ENCODE assay signal across 17 cellular contexts in the genomic region with DNA sequence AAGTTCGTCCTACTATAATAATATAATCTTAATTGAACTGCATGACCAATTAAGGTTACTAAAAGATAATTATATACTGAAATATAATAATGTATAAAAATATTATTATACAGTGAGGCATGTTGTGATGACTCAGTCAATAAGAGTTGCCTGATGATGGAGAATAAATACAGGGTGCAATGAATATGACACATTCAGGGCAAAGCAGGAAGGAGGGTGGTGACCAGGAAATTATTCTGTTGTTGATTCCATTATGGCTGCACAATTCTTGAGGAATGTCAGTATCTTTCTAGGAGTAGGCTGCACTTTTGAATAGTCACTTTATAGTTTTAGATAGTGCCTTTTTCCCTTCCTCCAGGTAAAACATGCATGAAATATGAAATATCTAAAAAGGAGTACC. TPM values are rescaled to one million over a fixed set of nuclear protein-coding genes. Genes with fewer than 3 reads are reported as not detected.
DNase-seq lines count a peak whose midpoint lies in the region; ATAC-seq and TF ChIP-seq lines count a peak whose summit lies in the region.
"Had no signal": no experiment of that assay in that cellular context is flagged by ENCODE, and none has a peak within 500 bp of the region (broad histone marks: within the 10 kb centered on the region; RNA-seq: fewer than 3 reads in every experiment).

No MANE protein-coding gene starts in this region.

- H3K4me3 Mint-ChIP-seq in osteocyte (ENCODE audit: unreplicated experiment): no peak overlapping the region

- peaks cover 17% of the 10 kb centered on the region for H3K4me1 Mint-ChIP-seq in osteocyte (ENCODE audit: unreplicated experiment)

- H3K4me1 ChIP-seq in gastroesophageal sphincter: no peaks in the 10 kb centered on the region
- H3K4me1 ChIP-seq: Caco-2 had no signal

- H3K36me3 Mint-ChIP-seq in osteocyte (ENCODE audit: unreplicated experiment): no peaks in the 10 kb centered on the region

- DNase-seq in HCEC 1CT: peak; percentile 54
- peak; percentile 15 for DNase-seq in NCI-H460 (ENCODE audit: extremely low read depth, low read depth)
- peak; percentile 68 for DNase-seq in dermis blood vessel endothelial cell
- DNase-seq in pulmonary artery endothelial cell (ENCODE audit: low read depth, low spot score): peak; percentile 27
- no peak for DNase-seq in osteocyte (ENCODE audit: extremely low spot score, unreplicated experiment)
- no peak for DNase-seq in UCSD-AML1 (lab: John Stamatoyannopoulos, UW; ENCODE audit: unreplicated experiment)
- DNase-seq in GM13977 (ENCODE audit: low spot score): no peak
- DNase-seq: C1 segment of cervical spinal cord; Caco-2; KG1; NCI-H2029; NCI-H524 treated with DMSO at 0.1 percent for 48 hours; NK-92 treated with Interleukin-12 subunit alpha and Interleukin-12 subunit beta, amount 100 ng/mL, for 24 hours; OCI-M1 had no signal

- H3K27ac ChIP-seq in gastroesophageal sphincter: no peak overlapping the region

- H3K36me3 ChIP-seq in gastroesophageal sphincter: no peaks in the 10 kb centered on the region

- H3K27me3 Mint-ChIP-seq in osteocyte (ENCODE audit: unreplicated experiment): no peaks in the 10 kb centered on the region

- in situ Hi-C loops in GM13977 (cut with MboI; ENCODE audit: low pct_unique_long_range_greater_than_20kb, low sequenced_read_pairs, unreplicated experiment): no loop called here

- TF ChIP-seq CTCF in gastroesophageal sphincter (IDR thresholded peaks at IDR 0.05) (no peak), osteocyte (IDR thresholded peaks at IDR 0.05) (no peak), GM13977 (IDR thresholded peaks at IDR 0.05; ENCODE audit: extremely low read depth, insufficient read depth, missing control alignments) (no peak)

- no peak for ATAC-seq in gastroesophageal sphincter
- ATAC-seq: HCT116 had no signal

- H3K27ac Mint-ChIP-seq in osteocyte (ENCODE audit: unreplicated experiment): no peak overlapping the region

- no peak for TF ChIP-seq POLR2A in gastroesophageal sphincter (IDR thresholded peaks at IDR 0.05)

- H3K9me3 ChIP-seq in gastroesophageal sphincter: no peaks in the 10 kb centered on the region
- H3K9me3 ChIP-seq: Caco-2 had no signal

- H3K27me3 ChIP-seq in gastroesophageal sphincter: no peaks in the 10 kb centered on the region

- H3K9me3 Mint-ChIP-seq in osteocyte (ENCODE audit: unreplicated experiment): no peaks in the 10 kb centered on the region

- TF ChIP-seq EP300 in gastroesophageal sphincter (IDR thresholded peaks at IDR 0.05): no peak

- 63 to 89% methylated on average over 1 of the region's 1 CpG for WGBS in gastroesophageal sphincter (ENCODE audit: low coverage in 1 of 2), 2 donors

- H3K4me3 ChIP-seq in gastroesophageal sphincter: no peak overlapping the region

RNA-seq across cellular contexts. Expression of a gene that starts 46.4 kb away (rescaled TPM):
- total RNA-seq in NCI-H460 (2014; rRNA removed; shearing (Covaris generic)): not detected in 2 replicates
- polyA plus RNA-seq in NCI-H460 (2014; cell fraction: nucleus; rRNA removed): not detected in 2 replicates
- total RNA-seq in dermis blood vessel endothelial cell (not detected in 2 replicates), pulmonary artery endothelial cell (not detected in 2 replicates), gastroesophageal sphincter (not detected), osteocyte (not detected in 2 replicates)
- total RNA-seq: Caco-2, MCF 10A had no signal

Comparison
In these comparisons a context has a peak if more than half of its experiments do, and no peak if none do; other contexts are left out.
1. DNase-seq: peak in HCEC 1CT (single experiment), NCI-H460 (single experiment), dermis blood vessel endothelial cell (single experiment) and pulmonary artery endothelial cell (single experiment); none in osteocyte (single experiment), UCSD-AML1 (single experiment) and GM13977 (single experiment).